ENCODE assay signal across 17 cellular contexts in the genomic region with DNA sequence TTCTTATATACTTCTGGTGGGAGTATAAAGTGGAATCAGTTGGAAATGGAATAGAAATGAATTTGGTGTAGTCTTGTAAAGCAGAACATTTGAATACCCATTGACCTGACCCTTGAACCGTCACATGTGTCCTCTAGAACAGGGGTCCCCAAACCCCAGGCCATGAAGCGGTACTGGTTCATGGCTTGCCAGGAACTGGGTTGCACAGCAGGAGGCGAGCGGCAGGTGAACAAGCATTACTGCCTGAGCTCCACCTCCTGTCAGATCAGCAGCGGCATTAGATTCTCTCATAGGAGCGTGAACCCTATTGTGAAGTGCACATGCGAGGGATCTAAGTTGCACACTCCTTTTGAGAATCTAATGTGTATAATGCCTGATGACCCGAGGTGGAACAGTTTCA.
DNase-seq lines count a peak whose midpoint lies in the region; ATAC-seq, FAIRE-seq and TF ChIP-seq lines count a peak whose summit lies in the region.
"Had no signal": no experiment of that assay in that cellular context is flagged by ENCODE, and none has a peak within 500 bp of the region (broad histone marks: within the 10 kb centered on the region; RNA-seq: fewer than 3 reads in every experiment).

No MANE protein-coding gene starts in this region.

- peaks cover 7% of the 10 kb centered on the region; the same call in 2 of the 3 replicates for H3K36me3 Mint-ChIP-seq in GM23338 (ENCODE audit: low read depth)
- H3K36me3 Mint-ChIP-seq in WTC11: peaks cover 12% of the 10 kb centered on the region
- H3K36me3 Mint-ChIP-seq: CD8-positive, alpha-beta T cell; IgD-negative memory B cell had no signal

- no peaks in the 10 kb centered on the region for H4K20me1 ChIP-seq in GM23338 (replicated peaks; ENCODE audit: insufficient read depth)
- H4K20me1 ChIP-seq: BLaER1 treated with 17β-estradiol and CSF1 and Interleukin-3, amounts not matched to agents 10 nM and 100 nM had no signal

- H3K79me2 ChIP-seq in GM23338 (replicated peaks; ENCODE audit: insufficient read depth): no peaks in the 10 kb centered on the region

- no peaks in the 10 kb centered on the region for H3K4me1 ChIP-seq in GM23338 (ENCODE audit: insufficient read depth)
- H3K4me1 ChIP-seq: BLaER1 treated with 17β-estradiol and CSF1 and Interleukin-3, amounts not matched to agents 10 nM and 100 nM had no signal

- DNase-seq in GM23338 (ENCODE audit: low spot score) (peak; percentile 12), NCI-H1105 treated with DMSO at 0.1 percent for 48 hours (lab: John Stamatoyannopoulos, UW) (peak; percentile 64), WTC11 (ENCODE audit: low spot score) (peak; percentile 27), urothelium cell line (ENCODE audit: low spot score) (no peak), H54 (ENCODE audit: insufficient read length, low spot score) (no peak), NCI-H1930 (lab: John Stamatoyannopoulos, UW) (no peak)
- no peak for DNase-seq in effector CD8-positive, alpha-beta T cell (lab: John Stamatoyannopoulos, UW)
- DNase-seq: Calu3; CD8-positive, alpha-beta T cell; DMS79 treated with DMSO at 0.1 percent for 48 hours; GF-D8; HCEC 1CT had no signal

- no peaks in the 10 kb centered on the region for H3K27me3 ChIP-seq in GM23338 (ENCODE audit: insufficient read depth)
- H3K27me3 ChIP-seq: BLaER1 treated with 17β-estradiol and CSF1 and Interleukin-3, amounts not matched to agents 10 nM and 100 nM had no signal

- H3K27ac ChIP-seq in GM23338 (ENCODE audit: low read depth): no peak overlapping the region
- H3K27ac ChIP-seq: BLaER1 treated with 17β-estradiol and CSF1 and Interleukin-3, amounts not matched to agents 10 nM and 100 nM had no signal

- H3K9me3 Mint-ChIP-seq in GM23338: no peaks in the 10 kb centered on the region; the same call in 2 of the 3 replicates
- H3K9me3 Mint-ChIP-seq in WTC11: peaks cover 6% of the 10 kb centered on the region
- H3K9me3 Mint-ChIP-seq: CD8-positive, alpha-beta T cell had no signal

- CTCF ChIA-PET in WTC11 (lab: Charles Lee): no interaction called here

- no peak for TF ChIP-seq POLR2A in H54 (IDR thresholded peaks at IDR 0.05; ENCODE audit: low read depth, low read length)

- FAIRE-seq in urothelium cell line (lab: Jason Lieb, UNC) (peak; percentile 30), H54 (lab: Jason Lieb, UNC) (no peak)
- FAIRE-seq: GM12878, HTR-8/SVneo had no signal

- no peak overlapping the region for H3K27ac Mint-ChIP-seq in GM23338
- H3K27ac Mint-ChIP-seq in WTC11: no peak overlapping the region
- H3K27ac Mint-ChIP-seq: B cell; CD8-positive, alpha-beta T cell; IgD-negative memory B cell had no signal

- no peak for ATAC-seq in GM23338
- ATAC-seq in WTC11: no peak
- ATAC-seq: CD8-positive, alpha-beta T cell; GM12878 had no signal

- H3K36me3 ChIP-seq in GM23338 (ENCODE audit: insufficient read depth): peaks cover 3% of the 10 kb centered on the region; the same call in 1 of the 2 replicates
- H3K36me3 ChIP-seq: BLaER1 treated with 17β-estradiol and CSF1 and Interleukin-3, amounts not matched to agents 10 nM and 100 nM had no signal

- TF ChIP-seq CTCF in GM23338 (conservative IDR thresholded peaks at IDR 0.05; ENCODE audit: low read depth in 2 of 2) (no peak), WTC11 (IDR thresholded peaks at IDR 0.05) (no peak)

- no peaks in the 10 kb centered on the region for H3K27me3 Mint-ChIP-seq in GM23338 (ENCODE audit: insufficient read depth, low read depth, poor library complexity)
- no peaks in the 10 kb centered on the region for H3K27me3 Mint-ChIP-seq in WTC11 (ENCODE audit: low read depth)
- H3K27me3 Mint-ChIP-seq: IgD-negative memory B cell had no signal

- H3K4me3 Mint-ChIP-seq in GM23338 (no peak overlapping the region), WTC11 (no peak overlapping the region)
- H3K4me3 Mint-ChIP-seq: B cell; CD8-positive, alpha-beta T cell; IgD-negative memory B cell had no signal

- no peaks in the 10 kb centered on the region for H3F3A ChIP-seq in GM23338 (replicated peaks; ENCODE audit: low read depth)

- no peak overlapping the region for H2AFZ ChIP-seq in GM23338

- no peak overlapping the region for H3K4me3 ChIP-seq in GM23338
- H3K4me3 ChIP-seq: BLaER1 treated with 17β-estradiol and CSF1 and Interleukin-3, amounts not matched to agents 10 nM and 100 nM; GM12878 had no signal

- H3K4me2 ChIP-seq in GM23338: no peak overlapping the region
- H3K4me2 ChIP-seq: BLaER1 treated with 17β-estradiol and CSF1 and Interleukin-3, amounts not matched to agents 10 nM and 100 nM had no signal

- H3K4me1 Mint-ChIP-seq in GM23338: no peaks in the 10 kb centered on the region
- no peaks in the 10 kb centered on the region; the same call in 1 of the 2 replicates for H3K4me1 Mint-ChIP-seq in WTC11
- H3K4me1 Mint-ChIP-seq: B cell, IgD-negative memory B cell had no signal

- H3K9me2 ChIP-seq in GM23338 (ENCODE audit: insufficient read depth): no peaks in the 10 kb centered on the region

- POLR2A ChIA-PET in WTC11 (lab: Charles Lee): no interaction called here

TF ChIP-seq in GM23338, 12 proteins besides CTCF, POLR2A, EP300 and RAD21 (continues in another document):
- TF ChIP-seq EZH2 (IDR thresholded peaks at IDR 0.05; ENCODE audit: low read depth, unreplicated experiment): no peak
- TF ChIP-seq, protein P1, sequence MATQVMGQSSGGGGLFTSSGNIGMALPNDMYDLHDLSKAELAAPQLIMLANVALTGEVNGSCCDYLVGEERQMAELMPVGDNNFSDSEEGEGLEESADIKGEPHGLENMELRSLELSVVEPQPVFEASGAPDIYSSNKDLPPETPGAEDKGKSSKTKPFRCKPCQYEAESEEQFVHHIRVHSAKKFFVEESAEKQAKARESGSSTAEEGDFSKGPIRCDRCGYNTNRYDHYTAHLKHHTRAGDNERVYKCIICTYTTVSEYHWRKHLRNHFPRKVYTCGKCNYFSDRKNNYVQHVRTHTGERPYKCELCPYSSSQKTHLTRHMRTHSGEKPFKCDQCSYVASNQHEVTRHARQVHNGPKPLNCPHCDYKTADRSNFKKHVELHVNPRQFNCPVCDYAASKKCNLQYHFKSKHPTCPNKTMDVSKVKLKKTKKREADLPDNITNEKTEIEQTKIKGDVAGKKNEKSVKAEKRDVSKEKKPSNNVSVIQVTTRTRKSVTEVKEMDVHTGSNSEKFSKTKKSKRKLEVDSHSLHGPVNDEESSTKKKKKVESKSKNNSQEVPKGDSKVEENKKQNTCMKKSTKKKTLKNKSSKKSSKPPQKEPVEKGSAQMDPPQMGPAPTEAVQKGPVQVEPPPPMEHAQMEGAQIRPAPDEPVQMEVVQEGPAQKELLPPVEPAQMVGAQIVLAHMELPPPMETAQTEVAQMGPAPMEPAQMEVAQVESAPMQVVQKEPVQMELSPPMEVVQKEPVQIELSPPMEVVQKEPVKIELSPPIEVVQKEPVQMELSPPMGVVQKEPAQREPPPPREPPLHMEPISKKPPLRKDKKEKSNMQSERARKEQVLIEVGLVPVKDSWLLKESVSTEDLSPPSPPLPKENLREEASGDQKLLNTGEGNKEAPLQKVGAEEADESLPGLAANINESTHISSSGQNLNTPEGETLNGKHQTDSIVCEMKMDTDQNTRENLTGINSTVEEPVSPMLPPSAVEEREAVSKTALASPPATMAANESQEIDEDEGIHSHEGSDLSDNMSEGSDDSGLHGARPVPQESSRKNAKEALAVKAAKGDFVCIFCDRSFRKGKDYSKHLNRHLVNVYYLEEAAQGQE (IDR thresholded peaks at IDR 0.05; ENCODE audit: unreplicated experiment): no peak
- TF ChIP-seq, protein P2, sequence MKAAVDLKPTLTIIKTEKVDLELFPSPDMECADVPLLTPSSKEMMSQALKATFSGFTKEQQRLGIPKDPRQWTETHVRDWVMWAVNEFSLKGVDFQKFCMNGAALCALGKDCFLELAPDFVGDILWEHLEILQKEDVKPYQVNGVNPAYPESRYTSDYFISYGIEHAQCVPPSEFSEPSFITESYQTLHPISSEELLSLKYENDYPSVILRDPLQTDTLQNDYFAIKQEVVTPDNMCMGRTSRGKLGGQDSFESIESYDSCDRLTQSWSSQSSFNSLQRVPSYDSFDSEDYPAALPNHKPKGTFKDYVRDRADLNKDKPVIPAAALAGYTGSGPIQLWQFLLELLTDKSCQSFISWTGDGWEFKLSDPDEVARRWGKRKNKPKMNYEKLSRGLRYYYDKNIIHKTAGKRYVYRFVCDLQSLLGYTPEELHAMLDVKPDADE (IDR thresholded peaks at IDR 0.05): no peak

TF ChIP-seq in WTC11, 78 proteins besides CTCF, POLR2A, EP300 and RAD21 (continues in another document):
- TF ChIP-seq ATF2 (CRISPR knock-in tag; IDR thresholded peaks at IDR 0.05; ENCODE audit: borderline replicate concordance, low read depth): no peak
- TF ChIP-seq ZNF232 (CRISPR knock-in tag; IDR thresholded peaks at IDR 0.05): no peak
- no peak for TF ChIP-seq TP53 (CRISPR knock-in tag; IDR thresholded peaks at IDR 0.05)
- TF ChIP-seq NR2C2 (CRISPR knock-in tag; IDR thresholded peaks at IDR 0.05): no peak
- TF ChIP-seq FOXJ3 (CRISPR knock-in tag; IDR thresholded peaks at IDR 0.05; ENCODE audit: borderline replicate concordance): no peak

Comparison
In these comparisons a context has a peak if more than half of its experiments do, and no peak if none do; other contexts are left out.
1. DNase-seq: peak in GM23338 (single experiment), NCI-H1105 treated with DMSO at 0.1 percent for 48 hours (single experiment) and WTC11 (single experiment); none in urothelium cell line (single experiment), H54 (single experiment), effector CD8-positive, alpha-beta T cell (single experiment) and NCI-H1930 (0 of 2).